15 cellular contexts compared by ENCODE assay signal in the genomic region with DNA sequence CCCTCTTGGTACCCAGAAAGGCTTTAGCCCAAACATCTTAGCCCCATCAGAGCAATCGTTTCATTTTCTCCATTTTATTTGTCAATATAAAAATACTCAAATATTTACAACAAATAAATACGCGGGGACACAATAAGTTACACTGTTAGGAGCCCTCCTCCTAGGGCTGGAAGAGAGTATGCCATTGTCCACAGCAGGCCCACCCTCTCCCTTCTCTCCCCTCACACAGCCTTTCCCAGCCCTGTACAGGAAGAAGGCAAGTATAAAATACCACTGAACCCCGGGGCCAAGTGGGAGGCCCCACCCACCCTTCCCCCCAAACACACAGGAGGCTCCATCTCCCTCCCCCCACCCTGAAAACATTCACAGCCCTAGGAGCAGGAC. TPM values are rescaled to one million over a fixed set of nuclear protein-coding genes. Genes with fewer than 3 reads are reported as not detected.
DNase-seq lines count a peak whose midpoint lies in the region; ATAC-seq and TF ChIP-seq lines count a peak whose summit lies in the region.
"Had no signal": no experiment of that assay in that cellular context is flagged by ENCODE, and none has a peak within 500 bp of the region (broad histone marks: within the 10 kb centered on the region; RNA-seq: fewer than 3 reads in every experiment).

No MANE protein-coding gene starts in this region.

- H3K4me3 ChIP-seq in muscle layer of duodenum (ENCODE audit: low read depth in 1 of 2, low read length in 2 of 2) (peak overlapping the region in 1 of 2 donors; percentile 94), suprapubic skin (no peak overlapping the region), lower lobe of right lung (no peak overlapping the region)
- H3K4me3 ChIP-seq: A549, ovary had no signal

- H3K27me3 ChIP-seq in muscle layer of duodenum (ENCODE audit: low read depth, low read length) (no peaks in the 10 kb centered on the region), suprapubic skin (no peaks in the 10 kb centered on the region), lower lobe of right lung (ENCODE audit: low read depth) (peaks cover 4% of the 10 kb centered on the region)
- H3K27me3 ChIP-seq: ovary had no signal

- H3K4me1 Mint-ChIP-seq in activated CD4-positive, alpha-beta T cell treated with anti-CD3 and anti-CD28 coated beads, Interleukin-2, amount 10 ng/mL, durations not matched to agents 7 days and 5 days = peaks cover 49% of the 10 kb centered on the region
- H3K4me1 Mint-ChIP-seq in central memory CD8-positive, alpha-beta T cell = peaks cover 49% of the 10 kb centered on the region

- TF ChIP-seq POLR2A in suprapubic skin (IDR thresholded peaks at IDR 0.05) = no peak

- TF ChIP-seq CTCF in suprapubic skin (IDR thresholded peaks at IDR 0.05) = no peak
- no peak for TF ChIP-seq CTCF in lower lobe of right lung (IDR thresholded peaks at IDR 0.05)

- POLR2A ChIA-PET in activated CD4-positive, alpha-beta T cell treated with anti-CD3 and anti-CD28 coated beads, Interleukin-2, amount 10 ng/mL, durations not matched to agents 7 days and 5 days (lab: Charles Lee) = no interaction called here

- H3K36me3 Mint-ChIP-seq in activated CD4-positive, alpha-beta T cell treated with anti-CD3 and anti-CD28 coated beads, Interleukin-2, amount 10 ng/mL, durations not matched to agents 7 days and 5 days (ENCODE audit: low read depth) = peaks cover 28% of the 10 kb centered on the region
- peaks cover 34% of the 10 kb centered on the region for H3K36me3 Mint-ChIP-seq in central memory CD8-positive, alpha-beta T cell (ENCODE audit: insufficient read depth)

- no peaks in the 10 kb centered on the region for H3K9me3 ChIP-seq in muscle layer of duodenum (ENCODE audit: control insufficient read depth in 1 of 2, low read length in 2 of 2)
- no peaks in the 10 kb centered on the region for H3K9me3 ChIP-seq in suprapubic skin
- no peaks in the 10 kb centered on the region for H3K9me3 ChIP-seq in lower lobe of right lung
- H3K9me3 ChIP-seq: A549, ovary had no signal

- no peaks in the 10 kb centered on the region for H3K27me3 Mint-ChIP-seq in activated CD4-positive, alpha-beta T cell treated with anti-CD3 and anti-CD28 coated beads, Interleukin-2, amount 10 ng/mL, durations not matched to agents 7 days and 5 days
- no peaks in the 10 kb centered on the region for H3K27me3 Mint-ChIP-seq in central memory CD8-positive, alpha-beta T cell
- H3K27me3 Mint-ChIP-seq: stimulated activated naive CD8-positive, alpha-beta T cell treated with anti-CD3 and anti-CD28 coated beads, Interleukin-15, amount 100 ng/mL, for 72 hours had no signal

- peak overlapping the region; percentile 84 for H3K4me3 Mint-ChIP-seq in activated CD4-positive, alpha-beta T cell treated with anti-CD3 and anti-CD28 coated beads, Interleukin-2, amount 10 ng/mL, durations not matched to agents 7 days and 5 days
- H3K4me3 Mint-ChIP-seq in central memory CD8-positive, alpha-beta T cell = peak overlapping the region; percentile 78

- intact Hi-C loops in lower lobe of right lung (cut with DNase I) = loop anchor here (10.0 kb wide), 1 partner anchor 115 kb away; no protein-coding TSS in a partner anchor

- no peak for DNase-seq in activated CD4-positive, alpha-beta T cell treated with anti-CD3 and anti-CD28 coated beads, Interleukin-2, amount 10 ng/mL, durations not matched to agents 7 days and 5 days
- DNase-seq in activated CD4-positive, alpha-beta T cell treated with anti-CD3 and anti-CD28 coated beads for 48 hours = no peak
- no peak for DNase-seq in central memory CD8-positive, alpha-beta T cell (ENCODE audit: low spot score in 2 of 2)
- DNase-seq in suprapubic skin (ENCODE audit: low spot score in 2 of 2) (no peak), lower lobe of right lung (no peak), NCI-H82 treated with DMSO at 0.1 percent for 48 hours (lab: John Stamatoyannopoulos, UW; ENCODE audit: unreplicated experiment) (no peak), NCI-H748 (lab: John Stamatoyannopoulos, UW; ENCODE audit: unreplicated experiment) (no peak)
- DNase-seq: activated T-cell treated with anti-CD3 and anti-CD28 coated beads for 4 hours; NCI-H1048; NCI-H345; RPMI8226; stimulated activated naive CD8-positive, alpha-beta T cell treated with anti-CD3 and anti-CD28 coated beads, Interleukin-15, amount 100 ng/mL, for 72 hours had no signal

- CTCF ChIA-PET in activated CD4-positive, alpha-beta T cell treated with anti-CD3 and anti-CD28 coated beads, Interleukin-2, amount 10 ng/mL, durations not matched to agents 7 days and 5 days (lab: Charles Lee) = interaction anchor here (1.6 to 1.9 kb wide), 2 partner anchors 9 to 253 kb away, joined by 6 to 7 read pairs; a partner anchor contains a TSS

- H3K27ac ChIP-seq in muscle layer of duodenum (ENCODE audit: low read length) (peak overlapping the region; percentile 41), suprapubic skin (peak overlapping the region; percentile 2), lower lobe of right lung (no peak overlapping the region)
- H3K27ac ChIP-seq: A549 had no signal

- H3K4me1 ChIP-seq in muscle layer of duodenum (ENCODE audit: control insufficient read depth in 1 of 2, insufficient read depth in 2 of 2, low read length in 2 of 2) (peaks cover 9 to 39% of the 10 kb centered on the region in 2 donors), suprapubic skin (peaks cover 45% of the 10 kb centered on the region), lower lobe of right lung (peaks cover 29% of the 10 kb centered on the region)

- H3K9me3 Mint-ChIP-seq in activated CD4-positive, alpha-beta T cell treated with anti-CD3 and anti-CD28 coated beads, Interleukin-2, amount 10 ng/mL, durations not matched to agents 7 days and 5 days = no peaks in the 10 kb centered on the region
- H3K9me3 Mint-ChIP-seq in central memory CD8-positive, alpha-beta T cell = no peaks in the 10 kb centered on the region
- H3K9me3 Mint-ChIP-seq: stimulated activated naive CD8-positive, alpha-beta T cell treated with anti-CD3 and anti-CD28 coated beads, Interleukin-15, amount 100 ng/mL, for 72 hours had no signal

- H3K36me3 ChIP-seq in muscle layer of duodenum (ENCODE audit: control insufficient read depth in 1 of 2, insufficient read depth in 2 of 2, low read length in 2 of 2) = peaks cover 26 to 38% of the 10 kb centered on the region in 2 donors
- peaks cover 48% of the 10 kb centered on the region for H3K36me3 ChIP-seq in suprapubic skin
- H3K36me3 ChIP-seq in lower lobe of right lung = peaks cover 47% of the 10 kb centered on the region
- H3K36me3 ChIP-seq: ovary had no signal

- 29% methylated on average over 4 of the region's 4 CpGs for WGBS in suprapubic skin

- peak overlapping the region; percentile 75 for H3K27ac Mint-ChIP-seq in activated CD4-positive, alpha-beta T cell treated with anti-CD3 and anti-CD28 coated beads, Interleukin-2, amount 10 ng/mL, durations not matched to agents 7 days and 5 days
- H3K27ac Mint-ChIP-seq in central memory CD8-positive, alpha-beta T cell (ENCODE audit: low read depth) = no peak overlapping the region

- no peak for TF ChIP-seq EP300 in suprapubic skin (IDR thresholded peaks at IDR 0.05)

- no peak for ATAC-seq in central memory CD8-positive, alpha-beta T cell (replicated peaks; ENCODE audit: extremely low read depth, poor library complexity, severe bottlenecking)
- ATAC-seq in lower lobe of right lung = no peak
- ATAC-seq: A549; stimulated activated naive CD8-positive, alpha-beta T cell treated with anti-CD3 and anti-CD28 coated beads, Interleukin-15, amount 100 ng/mL, for 72 hours had no signal

RNA-seq across cellular contexts. Expression of a gene that starts 1.9 kb away (rescaled TPM):
- total RNA-seq in activated CD4-positive, alpha-beta T cell treated with anti-CD3 and anti-CD28 coated beads, Interleukin-2, amount 10 ng/mL, durations not matched to agents 7 days and 5 days = 10 to 100 TPM; 32.8 to 35.8 TPM
- total RNA-seq in suprapubic skin (10 to 100 TPM; 16.1 to 22.1 (median 20.6) TPM), lower lobe of right lung (9.4 TPM)

RNA-seq across cellular contexts. Expression of a gene that starts 10.2 kb away (rescaled TPM):
- 10 to 100 TPM; 25.5 to 35.4 TPM for total RNA-seq in activated CD4-positive, alpha-beta T cell treated with anti-CD3 and anti-CD28 coated beads, Interleukin-2, amount 10 ng/mL, durations not matched to agents 7 days and 5 days
- total RNA-seq in suprapubic skin = 10 to 100 TPM; 15.7 to 28.2 (median 23.5) TPM
- total RNA-seq in lower lobe of right lung = 24.3 TPM

RNA-seq across cellular contexts. Expression of a gene that starts 15.9 kb away (rescaled TPM):
- 10 to 100 TPM; 17.0 to 17.3 TPM for total RNA-seq in activated CD4-positive, alpha-beta T cell treated with anti-CD3 and anti-CD28 coated beads, Interleukin-2, amount 10 ng/mL, durations not matched to agents 7 days and 5 days
- total RNA-seq in suprapubic skin = 10 to 100 TPM in 1 of 4 donors, 1 to 10 TPM in 3; 6.1 to 22.3 (median 7.2) TPM
- 3.5 TPM for total RNA-seq in lower lobe of right lung

RNA-seq across cellular contexts. Expression of a gene that starts 43.6 kb away (rescaled TPM):
- total RNA-seq in activated CD4-positive, alpha-beta T cell treated with anti-CD3 and anti-CD28 coated beads, Interleukin-2, amount 10 ng/mL, durations not matched to agents 7 days and 5 days = 10 to 100 TPM; 31.4 to 41.5 TPM
- total RNA-seq in suprapubic skin (10 to 100 TPM; 12.6 to 28.3 (median 16.5) TPM), lower lobe of right lung (29.0 TPM)
